ENCODE assay signal across 7 cellular contexts in genomic region chr1:236073307-236073897, GRCh38.
"Had no signal": no experiment of that assay in that cellular context is flagged by ENCODE, and none has a peak within 500 bp of the region (broad histone marks: within the 10 kb centered on the region; RNA-seq: fewer than 3 reads in every experiment).

No MANE protein-coding gene starts in this region.

- FAIRE-seq: H1, H54 had no signal

- H3K4me3 Mint-ChIP-seq: GM23338, H9 had no signal

- DNase-seq: H9, HCEC 1CT, IMR-90 had no signal

- H3K4me1 Mint-ChIP-seq: GM23338, H9 had no signal

- ATAC-seq: GM23338 had no signal

- H3K27ac Mint-ChIP-seq: GM23338, H9 had no signal

- H2AFZ ChIP-seq: GM23338 had no signal

- H3K27ac ChIP-seq: HL-60 had no signal

- H3K4me3 ChIP-seq: GM23338 had no signal

- H3K4me2 ChIP-seq: GM23338 had no signal
